In genomic region chr9:112380102-112380581, GRCh38 we compare ENCODE assay signal across 8 cellular contexts. TPM values are rescaled to one million over a fixed set of nuclear protein-coding genes. Genes with fewer than 3 reads are reported as not detected.
A peak's percentile ranks its signal among the peaks of the same experiment; 100 is the strongest.
DNase-seq lines count a peak whose midpoint lies in the region; ATAC-seq, FAIRE-seq and TF ChIP-seq lines count a peak whose summit lies in the region.

Gene HSDL2, plus strand, starts transcription at chr9:112380108. Its CDS starts 56 bp downstream, at chr9:112380164.

- peak in 1 of 2 donors; percentile 83 for TF ChIP-seq EP300 in tibial nerve (IDR thresholded peaks at IDR 0.05)

- peak; percentile 47 for TF ChIP-seq POLR2A in endothelial cell of umbilical vein (IDR thresholded peaks at IDR 0.05; ENCODE audit: low read depth, low read length)
- no peak for TF ChIP-seq POLR2A in tibial nerve (IDR thresholded peaks at IDR 0.05)

- TF ChIP-seq CTCF in AG09309 (IDR thresholded peaks at IDR 0.05; ENCODE audit: control insufficient read depth, insufficient read depth, low read depth, low read length, missing control alignments) (no peak), endothelial cell of umbilical vein (IDR thresholded peaks at IDR 0.05; ENCODE audit: extremely low read depth in 1 of 2, insufficient read depth in 1 of 2, low read depth in 1 of 2, low read length in 2 of 2) (no peak), tibial nerve (IDR thresholded peaks at IDR 0.05) (no peak)

- no peaks in the 10 kb centered on the region for H3K36me3 ChIP-seq in endothelial cell of umbilical vein (ENCODE audit: control insufficient read depth in 2 of 2, extremely low read depth in 1 of 2, insufficient read depth in 2 of 2, low read length in 2 of 2)
- H3K36me3 ChIP-seq in mucosa of rectum (ENCODE audit: control insufficient read depth in 2 of 2, insufficient read depth in 2 of 2, low read length in 2 of 2), result no peaks in the 10 kb centered on the region
- H3K36me3 ChIP-seq in tibial nerve, result no peaks in the 10 kb centered on the region

- dilution Hi-C loops in endothelial cell of umbilical vein (cut with MboI; ENCODE audit: extremely low pct_ligation_motif_present, low sequenced_read_pairs), result no loop called here

- H3K9me1 ChIP-seq in endothelial cell of umbilical vein (replicated peaks; ENCODE audit: control insufficient read depth, extremely low read depth, insufficient read depth, low read length), result no peaks in the 10 kb centered on the region

- TSS peak; percentile 61 for BruUV-seq in endothelial cell of umbilical vein (replicated peaks; lab: Mats Ljungman, UMichigan)

- H3K9ac ChIP-seq in endothelial cell of umbilical vein (replicated peaks; ENCODE audit: extremely low read depth, insufficient read depth, low read length) (peak within 1 kb of the TSS; percentile 93), mucosa of rectum (ENCODE audit: low read depth in 1 of 2, low read length in 2 of 2) (peak within 1 kb of the TSS; percentile 95 to 96)

- H3K9me3 ChIP-seq in endothelial cell of umbilical vein (replicated peaks; ENCODE audit: control insufficient read depth, insufficient read depth, low read length) (no peaks in the 10 kb centered on the region), mucosa of rectum (ENCODE audit: control insufficient read depth in 2 of 2, low read length in 2 of 2) (no peaks in the 10 kb centered on the region), tibial nerve (no peaks in the 10 kb centered on the region)

- H3K79me2 ChIP-seq in endothelial cell of umbilical vein (ENCODE audit: control insufficient read depth, insufficient read depth, low read length), result peaks cover 16% of the 10 kb centered on the region

- peak within 1 kb of the TSS; percentile 85 for H2AFZ ChIP-seq in endothelial cell of umbilical vein (ENCODE audit: low read depth, low read length)

- no peak for DNase-seq in AG09309 (ENCODE audit: low read depth)
- DNase-seq in T-helper 1 cell, result peak in 3 of 5 donors; percentile 11 to 35 (median 18)
- DNase-seq in endothelial cell of umbilical vein (ENCODE audit: low read depth, low spot score), result no peak
- peak; percentile 14 to 15 for DNase-seq in tibial nerve (ENCODE audit: low spot score in 2 of 2)
- no peak for DNase-seq in OCI-M2 (lab: John Stamatoyannopoulos, UW; ENCODE audit: unreplicated experiment)

- POLR2A ChIA-PET in endothelial cell of umbilical vein (lab: Charles Lee), result interaction anchor here (0.7 to 1.7 kb wide), 6 partner anchors 29 to 713 kb away, joined by 3 to 6 read pairs (median 4); partner anchors contain the start of genes KIAA1958 and PTBP3

- intact Hi-C loops in endothelial cell of umbilical vein (cut with micrococcal nuclease), result loop anchor here (1.0 kb wide), 1 partner anchor 338 kb away; the partner anchor contains the start of gene INIP

- H4K20me1 ChIP-seq in endothelial cell of umbilical vein (replicated peaks; ENCODE audit: control insufficient read depth, extremely low read depth, insufficient read depth, low read length), result no peaks in the 10 kb centered on the region

- ATAC-seq in GM19025 (IDR thresholded peaks at IDR 0.05; ENCODE audit: low read depth, unreplicated experiment), result peak; percentile 18
- peak; percentile 13 for ATAC-seq in HG03196 (IDR thresholded peaks at IDR 0.05; ENCODE audit: unreplicated experiment)

- no peak for FAIRE-seq in endothelial cell of umbilical vein (lab: Jason Lieb, UNC)

- no peaks in the 10 kb centered on the region for H3K27me3 ChIP-seq in endothelial cell of umbilical vein (ENCODE audit: control insufficient read depth in 2 of 2, insufficient read depth in 2 of 2, low read length in 2 of 2)
- no peaks in the 10 kb centered on the region for H3K27me3 ChIP-seq in mucosa of rectum (ENCODE audit: control insufficient read depth in 2 of 2, insufficient read depth in 2 of 2, low read length in 2 of 2)
- H3K27me3 ChIP-seq in tibial nerve, result no peaks in the 10 kb centered on the region

- H3K4me1 ChIP-seq in endothelial cell of umbilical vein (ENCODE audit: control insufficient read depth, extremely low read depth, insufficient read depth, low read length), result peaks cover 16% of the 10 kb centered on the region
- peaks cover 8 to 22% of the 10 kb centered on the region in 2 donors for H3K4me1 ChIP-seq in mucosa of rectum (ENCODE audit: control insufficient read depth in 2 of 2, insufficient read depth in 2 of 2, low read length in 2 of 2)
- H3K4me1 ChIP-seq in tibial nerve, result peaks cover 0 to 62% (median 2%) of the 10 kb centered on the region in 4 donors

- peak within 1 kb of the TSS; percentile 63 for H3K4me3 ChIP-seq in AG09309 (ENCODE audit: control insufficient read depth, low read depth, low read length)
- H3K4me3 ChIP-seq in endothelial cell of umbilical vein (replicated peaks in 1 of 3; ENCODE audit: insufficient read depth in 1 of 3, low read depth in 1 of 3, low read length in 3 of 3), result peak within 1 kb of the TSS; percentile 79 to 98 (median 87)
- peak within 1 kb of the TSS; percentile 90 to 96 for H3K4me3 ChIP-seq in mucosa of rectum (ENCODE audit: low read length in 2 of 2)
- H3K4me3 ChIP-seq in tibial nerve, result peak within 1 kb of the TSS; percentile 61 to 89 (median 81)

- 0% methylated on average over 20 to 31 of the region's 39 CpGs for WGBS in tibial nerve, 2 donors

- H3K4me2 ChIP-seq in endothelial cell of umbilical vein (ENCODE audit: insufficient read depth, low read length), result peak within 1 kb of the TSS; percentile 99

- CTCF ChIA-PET in endothelial cell of umbilical vein (lab: Charles Lee), result interaction anchor here (0.5 to 2.8 kb wide), 16 partner anchors 10 to 707 kb away, joined by 3 to 17 read pairs (median 6); partner anchors contain the start of gene PTBP3

- H3K27ac ChIP-seq in endothelial cell of umbilical vein (ENCODE audit: insufficient read depth, low read depth, low read length) (peak within 1 kb of the TSS; percentile 94), mucosa of rectum (ENCODE audit: low read depth in 2 of 2, low read length in 2 of 2) (peak within 1 kb of the TSS; percentile 98 to 99), tibial nerve (peak within 1 kb of the TSS; percentile 96 to 99 (median 98))

TF ChIP-seq in endothelial cell of umbilical vein, 7 proteins besides CTCF, POLR2A, EP300 and RAD21:
- TF ChIP-seq, protein P1, sequence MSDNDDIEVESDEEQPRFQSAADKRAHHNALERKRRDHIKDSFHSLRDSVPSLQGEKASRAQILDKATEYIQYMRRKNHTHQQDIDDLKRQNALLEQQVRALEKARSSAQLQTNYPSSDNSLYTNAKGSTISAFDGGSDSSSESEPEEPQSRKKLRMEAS (IDR thresholded peaks at IDR 0.05; ENCODE audit: insufficient read depth, insufficient read length), result no peak
- no peak for TF ChIP-seq GATA2 (IDR thresholded peaks at IDR 0.05; ENCODE audit: insufficient read depth, insufficient read length, low read depth, low read length)
- no peak for TF ChIP-seq FOS (IDR thresholded peaks at IDR 0.05; ENCODE audit: borderline replicate concordance, insufficient read depth, low read length)
- TF ChIP-seq MYC (IDR thresholded peaks at IDR 0.05; ENCODE audit: low read depth, low read length), result no peak
- TF ChIP-seq EZH2 (IDR thresholded peaks at IDR 0.05; ENCODE audit: borderline replicate concordance, low read depth, low read length, severe bottlenecking), result no peak
- TF ChIP-seq JUN (IDR thresholded peaks at IDR 0.05; ENCODE audit: borderline replicate concordance, insufficient read depth, insufficient read length, low read depth), result no peak
- no peak for TF ChIP-seq POLR2AphosphoS5 (IDR thresholded peaks at IDR 0.05; ENCODE audit: insufficient read depth, low read depth, low read length)

RNA-seq across cellular contexts. Expression of gene HSDL2, which starts in this region (rescaled TPM):
- total RNA-seq in endothelial cell of umbilical vein (15.6 and 22.1 TPM in 2 replicates), tibial nerve (10 to 100 TPM; 34.1 to 48.9 (median 37.7) TPM)
- polyA plus RNA-seq in endothelial cell of umbilical vein, result 4.0 and 5.6 TPM in 2 replicates
- polyA plus RNA-seq in endothelial cell of umbilical vein (2011; cell fraction: cytosol; rRNA removed), result 10.8 and 11.9 TPM in 2 replicates
- 9.5 and 11.1 TPM in 2 replicates for polyA plus RNA-seq in endothelial cell of umbilical vein (2011; cell fraction: nucleus; rRNA removed)
- 25.4 and 27.2 TPM in 2 replicates for polyA plus RNA-seq in endothelial cell of umbilical vein (2012)
- polyA minus RNA-seq in endothelial cell of umbilical vein, result 18.9 and 25.1 TPM in 2 replicates
- 49.8 TPM for polyA minus RNA-seq in endothelial cell of umbilical vein (2011; cell fraction: cytosol; rRNA and poly(A)+ RNA removed)
- 6.1 and 6.9 TPM in 2 replicates for polyA minus RNA-seq in endothelial cell of umbilical vein (2011; cell fraction: nucleus; rRNA and poly(A)+ RNA removed)

Comparison
In these comparisons a context has a peak if more than half of its experiments do, and no peak if none do; other contexts are left out.
1. DNase-seq: peak in T-helper 1 cell (3 of 5) and tibial nerve (2 of 2); none in AG09309 (single experiment), endothelial cell of umbilical vein (single experiment) and OCI-M2 (single experiment).
2. Peak in every context shown above with its lines, with median percentiles within 50 percentile points of each other: H3K4me3 ChIP-seq and H3K27ac ChIP-seq.